Comparison of ENCODE assay signal across 9 cellular contexts in genomic region chr2:23669413-23670244, GRCh38.
DNase-seq lines count a peak whose midpoint lies in the region; ATAC-seq and TF ChIP-seq lines count a peak whose summit lies in the region.
"Had no signal": no experiment of that assay in that cellular context is flagged by ENCODE, and none has a peak within 500 bp of the region (broad histone marks: within the 10 kb centered on the region; RNA-seq: fewer than 3 reads in every experiment).

No MANE protein-coding gene starts in this region.

- ATAC-seq in HG03108 (IDR thresholded peaks at IDR 0.05; ENCODE audit: unreplicated experiment) (no peak), HG02678 (IDR thresholded peaks at IDR 0.05; ENCODE audit: unreplicated experiment) (no peak), HG02970 (IDR thresholded peaks at IDR 0.05; ENCODE audit: low FRiP score, unreplicated experiment) (no peak)

- TF ChIP-seq CTCF in LNCaP clone FGC (IDR thresholded peaks at IDR 0.05; ENCODE audit: control insufficient read depth, extremely low read depth, insufficient read depth): no peak
- TF ChIP-seq CTCF in kidney epithelial cell (IDR thresholded peaks at IDR 0.05; ENCODE audit: insufficient read depth, low read length, poor library complexity, severe bottlenecking): no peak

- DNase-seq in LNCaP clone FGC (ENCODE audit: low read depth) (peak; percentile 89), cerebellar cortex (ENCODE audit: low spot score) (peak; percentile 11), kidney epithelial cell (ENCODE audit: low read depth) (peak; percentile 29), smooth muscle cell of the brain vasculature (ENCODE audit: low read depth, low spot score) (peak; percentile 21), CD1c-positive myeloid dendritic cell (ENCODE audit: extremely low spot score) (no peak)
- DNase-seq: occipital lobe had no signal

- H3K27me3 ChIP-seq in kidney epithelial cell (ENCODE audit: control insufficient read depth, insufficient read depth, low read length): no peaks in the 10 kb centered on the region

- H3K36me3 ChIP-seq in kidney epithelial cell (ENCODE audit: control insufficient read depth, insufficient read depth, low read length): no peaks in the 10 kb centered on the region

- H3K4me3 ChIP-seq in LNCaP clone FGC (ENCODE audit: low read depth, low read length) (no peak overlapping the region), kidney epithelial cell (ENCODE audit: low read depth, low read length) (no peak overlapping the region)
